In the genomic region with DNA sequence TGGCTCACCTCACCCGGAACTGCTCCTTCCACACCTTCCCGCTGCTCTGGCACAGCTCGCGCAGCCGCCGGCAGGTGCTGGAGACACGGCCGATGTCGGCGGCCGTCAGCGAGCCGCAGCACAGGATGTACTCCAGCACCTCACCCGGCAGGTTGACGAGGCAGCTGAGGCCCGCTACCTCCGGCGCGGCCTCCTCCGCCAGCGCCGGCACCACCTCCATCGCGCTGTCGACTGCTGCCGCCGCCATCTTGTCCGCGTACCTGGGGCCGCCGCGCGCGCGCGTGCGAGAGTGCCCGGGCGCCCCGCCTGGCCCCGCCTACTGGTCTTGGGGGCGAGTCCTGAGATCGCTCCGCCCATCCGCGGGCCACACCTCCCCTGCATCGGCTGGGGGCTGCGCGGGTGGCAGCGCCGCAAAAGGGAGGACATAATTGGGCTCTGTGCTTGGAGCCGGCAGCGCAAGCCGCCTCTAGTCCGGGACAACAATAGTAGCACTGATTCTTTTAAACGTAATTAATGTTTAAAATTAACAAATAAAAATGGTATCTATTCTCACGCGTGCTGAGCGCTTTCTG, we compare ENCODE assay signal across 8 cellular contexts. TPM values are rescaled to one million over a fixed set of nuclear protein-coding genes. Genes with fewer than 3 reads are reported as not detected.
A peak's percentile ranks its signal among the peaks of the same experiment; 100 is the strongest.
DNase-seq lines count a peak whose midpoint lies in the region; ATAC-seq and TF ChIP-seq lines count a peak whose summit lies in the region.

A gene with protein sequence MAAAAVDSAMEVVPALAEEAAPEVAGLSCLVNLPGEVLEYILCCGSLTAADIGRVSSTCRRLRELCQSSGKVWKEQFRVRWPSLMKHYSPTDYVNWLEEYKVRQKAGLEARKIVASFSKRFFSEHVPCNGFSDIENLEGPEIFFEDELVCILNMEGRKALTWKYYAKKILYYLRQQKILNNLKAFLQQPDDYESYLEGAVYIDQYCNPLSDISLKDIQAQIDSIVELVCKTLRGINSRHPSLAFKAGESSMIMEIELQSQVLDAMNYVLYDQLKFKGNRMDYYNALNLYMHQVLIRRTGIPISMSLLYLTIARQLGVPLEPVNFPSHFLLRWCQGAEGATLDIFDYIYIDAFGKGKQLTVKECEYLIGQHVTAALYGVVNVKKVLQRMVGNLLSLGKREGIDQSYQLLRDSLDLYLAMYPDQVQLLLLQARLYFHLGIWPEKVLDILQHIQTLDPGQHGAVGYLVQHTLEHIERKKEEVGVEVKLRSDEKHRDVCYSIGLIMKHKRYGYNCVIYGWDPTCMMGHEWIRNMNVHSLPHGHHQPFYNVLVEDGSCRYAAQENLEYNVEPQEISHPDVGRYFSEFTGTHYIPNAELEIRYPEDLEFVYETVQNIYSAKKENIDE (minus strand): TSS at position 261 of the 572 bp plus-strand sequence. CDS start 14 bp downstream, at position 247.

- DNase-seq in NCI-H1694 (lab: John Stamatoyannopoulos, UW) (peak; percentile 24), anterior cingulate cortex (lab: John Stamatoyannopoulos, UW) (peak in 57 of 58 donors; percentile 44 to 96 (median 88)), right cardiac atrium (peak; percentile 92 to 97 (median 97)), putamen (ENCODE audit: low spot score) (peak; percentile 92), uterus (peak; percentile 90 to 93)

- H3K36me3 ChIP-seq in uterus = no peaks in the 10 kb centered on the region

- 1% methylated on average over 59 of the region's 59 CpGs for WGBS in right cardiac atrium

- H3K9me3 ChIP-seq in right cardiac atrium (ENCODE audit: control insufficient read depth, low read length) = no peaks in the 10 kb centered on the region
- no peaks in the 10 kb centered on the region for H3K9me3 ChIP-seq in uterus

- H3K4me1 ChIP-seq in right cardiac atrium (ENCODE audit: control insufficient read depth, insufficient read depth, low read length) = no peaks in the 10 kb centered on the region
- no peaks in the 10 kb centered on the region for H3K4me1 ChIP-seq in uterus

- intact Hi-C loops in T-helper 2 cell treated with Interferon-gamma antibody and Interleukin-4, amounts not matched to agents 100 ng/mL and 5 ng/mL, for 36 hours (cut with micrococcal nuclease) = loop anchor here (1.0 to 10.0 kb wide), 4 partner anchors 91 to 1185 kb away; a partner anchor contains a TSS
- intact Hi-C loops in right cardiac atrium (cut with DNase I) = no loop called here
- intact Hi-C loops in uterus (cut with DNase I; ENCODE audit: low total_unique reads) = no loop called here

- H3K27me3 ChIP-seq in right cardiac atrium (ENCODE audit: control insufficient read depth, insufficient read depth) (no peaks in the 10 kb centered on the region), uterus (no peaks in the 10 kb centered on the region)

- peak; percentile 96 for ATAC-seq in GM18498 (IDR thresholded peaks at IDR 0.05; ENCODE audit: unreplicated experiment)
- ATAC-seq in HG02884 (IDR thresholded peaks at IDR 0.05; ENCODE audit: unreplicated experiment) = peak; percentile 90
- ATAC-seq in right cardiac atrium = peak; percentile 98

- TF ChIP-seq POLR2A in uterus (IDR thresholded peaks at IDR 0.05) = peak; percentile 93 to 96

- no peak for TF ChIP-seq CTCF in uterus (IDR thresholded peaks at IDR 0.05)

- H3K27ac ChIP-seq in right cardiac atrium (ENCODE audit: low read length) (peak within 1 kb of the TSS; percentile 68), uterus (peak within 1 kb of the TSS; percentile 75 to 87)

- H3K4me3 ChIP-seq in right cardiac atrium (ENCODE audit: low read length) (peak within 1 kb of the TSS; percentile 93), uterus (peak within 1 kb of the TSS; percentile 74 to 96)

RNA-seq across cellular contexts. Expression of the gene that starts here (rescaled TPM):
- total RNA-seq in T-helper 2 cell treated with Interferon-gamma antibody and Interleukin-4, amounts not matched to agents 100 ng/mL and 5 ng/mL, for 36 hours = 25.6 TPM in 2 replicates
- 10 to 100 TPM; 38.7 to 42.2 (median 39.3) TPM for total RNA-seq in right cardiac atrium
- 13.3 TPM for polyA plus RNA-seq in right cardiac atrium
- total RNA-seq in uterus = 100 to 1,000 TPM in 2 of 4 donors, 10 to 100 TPM in 2; 66.2 to 152 (median 90.0) TPM

Comparison
In these comparisons a context has a peak if more than half of its experiments do, and no peak if none do; other contexts are left out.
1. Peak in every context shown above with its lines: DNase-seq, ATAC-seq, H3K4me3 ChIP-seq and H3K27ac ChIP-seq.
2. DNase-seq: peak in every context shown above with its lines; median percentile 97 in right cardiac atrium; 92 in putamen; 92 in uterus; 88 in anterior cingulate cortex; 24 in NCI-H1694.